ENCODE assay signal across 9 cellular contexts in the genomic region with DNA sequence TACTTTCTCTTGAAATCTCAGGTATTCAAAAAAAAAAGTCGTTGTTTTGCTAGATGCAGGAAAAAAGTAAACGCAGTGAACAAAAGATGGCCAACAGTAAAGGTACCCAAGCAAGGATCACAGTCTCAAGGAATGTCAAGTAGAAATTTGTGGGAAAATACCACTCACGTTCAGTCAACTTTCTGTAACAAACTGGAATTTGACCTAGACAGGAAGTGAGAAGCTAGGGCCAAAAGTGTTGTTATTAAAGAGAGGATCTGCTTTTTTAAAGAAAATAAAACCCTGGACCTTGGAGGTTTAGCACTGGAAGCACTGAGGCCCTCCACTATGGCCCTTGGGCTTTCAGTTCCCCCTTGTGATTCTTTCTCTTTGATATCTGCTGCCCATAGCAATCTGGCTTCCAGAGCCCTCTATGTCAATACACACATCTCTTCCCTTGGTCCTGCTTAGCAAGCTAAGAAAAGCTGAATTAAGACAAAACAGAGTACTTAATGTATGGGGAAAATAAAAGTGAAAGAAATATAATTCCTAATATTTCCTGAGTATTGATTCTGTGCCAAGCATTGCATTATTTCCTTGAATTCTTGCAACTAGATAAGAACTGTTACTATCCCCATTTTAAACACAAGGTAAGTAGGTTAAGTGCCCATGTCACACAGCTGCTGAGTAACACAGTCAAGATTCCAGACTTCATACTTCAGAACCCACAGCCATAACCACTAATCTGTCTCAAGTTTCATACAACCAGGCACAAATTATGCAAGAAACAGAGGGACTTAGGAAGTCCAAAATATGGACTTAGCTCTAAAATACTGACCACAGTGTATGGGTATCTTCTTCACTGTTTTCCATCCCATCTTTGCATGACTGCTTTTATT. TPM values are rescaled to one million over a fixed set of nuclear protein-coding genes. Genes with fewer than 3 reads are reported as not detected.
DNase-seq lines count a peak whose midpoint lies in the region; ATAC-seq and TF ChIP-seq lines count a peak whose summit lies in the region.
"Had no signal": no experiment of that assay in that cellular context is flagged by ENCODE, and none has a peak within 500 bp of the region (broad histone marks: within the 10 kb centered on the region; RNA-seq: fewer than 3 reads in every experiment).

No MANE protein-coding gene starts in this region.

- H3K9me3 ChIP-seq in IMR-90 (ENCODE audit: control insufficient read depth, insufficient read depth, low read length), result no peaks in the 10 kb centered on the region

- no peak for TF ChIP-seq POLR2A in IMR-90 (IDR thresholded peaks at IDR 0.05; ENCODE audit: low read depth, low read length)

- peak overlapping the region; percentile 69; the same call in 2 of the 3 replicates for H2BK15ac ChIP-seq in IMR-90 (ENCODE audit: low read depth, low read length)

- peak overlapping the region; percentile 89 for H3K4ac ChIP-seq in IMR-90 (ENCODE audit: low read depth, low read length)

- no peak overlapping the region for H2AK9ac ChIP-seq in IMR-90 (replicated peaks; ENCODE audit: low read depth, low read length, poor library complexity)

- peak overlapping the region; percentile 70 for H3K23ac ChIP-seq in IMR-90 (ENCODE audit: low read depth, low read length)

- H2AFZ ChIP-seq in IMR-90 (replicated peaks; ENCODE audit: low read length, poor library complexity), result no peak overlapping the region

- peak overlapping the region; percentile 97 for H4K5ac ChIP-seq in IMR-90 (ENCODE audit: low read depth, low read length)

- H2AK5ac ChIP-seq in IMR-90 (ENCODE audit: low read depth, low read length), result peak overlapping the region; percentile 10

- peak overlapping the region; percentile 97 for H3K27ac ChIP-seq in IMR-90 (ENCODE audit: insufficient read depth, low read length)

- WGBS in IMR-90 (ENCODE audit: extremely low coverage in 2 of 2, insufficient read length in 1 of 2), 2 experiments, result no CpG with 5 or more reads among the region's 3 CpGs

- no TSS peak for BruUV-seq in IMR-90 (replicated peaks; lab: Mats Ljungman, UMichigan)

- H3K9me1 ChIP-seq in IMR-90 (ENCODE audit: insufficient read depth, low read length), result no peaks in the 10 kb centered on the region; the same call in 1 of the 2 replicates

- intact Hi-C loops in IMR-90 (cut with micrococcal nuclease), result loop anchor here (1.0 to 5.0 kb wide), 4 partner anchors 98 to 297 kb away; no protein-coding TSS in a partner anchor

- H4K8ac ChIP-seq in IMR-90 (ENCODE audit: low read depth in 2 of 2, low read length in 2 of 2), result peak overlapping the region; percentile 71 to 92

- peak overlapping the region; percentile 78 for H4K91ac ChIP-seq in IMR-90 (ENCODE audit: insufficient read depth, low read depth, low read length)

- in situ Hi-C loops in IMR-90 (cut with MboI; ENCODE audit: low sequenced_read_pairs), result loop anchor here (5.0 kb wide), 2 partner anchors 103 to 252 kb away; no protein-coding TSS in a partner anchor

- H3K4me3 ChIP-seq in IMR-90 (ENCODE audit: insufficient read depth, low read depth, low read length), result no peak overlapping the region

- peak; percentile 84 for DNase-seq in AG09319 (ENCODE audit: extremely low read depth, low read depth)
- DNase-seq in IMR-90, result peak; percentile 97
- peak; percentile 87 for DNase-seq in astrocyte of the hippocampus (ENCODE audit: low read depth, low spot score)
- DNase-seq in myocyte (ENCODE audit: low read depth), result peak; percentile 89
- no peak for DNase-seq in NCI-H2081 treated with DMSO at 0.1 percent for 48 hours (lab: John Stamatoyannopoulos, UW)
- DNase-seq in NCI-H1105 (lab: John Stamatoyannopoulos, UW), result no peak
- DNase-seq: activated CD8-positive, alpha-beta memory T cell treated with anti-CD3 and anti-CD28 coated beads, Interleukin-2, amount 10 ng/mL, durations not matched to agents 7 days and 5 days had no signal

- CTCF ChIA-PET in IMR-90 (lab: Yijun Ruan, JAX), result no interaction called here

- H2BK20ac ChIP-seq in IMR-90 (ENCODE audit: low read depth, low read length), result peak overlapping the region; percentile 91

- no peak for TF ChIP-seq CTCF in AG09319 (IDR thresholded peaks at IDR 0.05; ENCODE audit: low read depth, low read length)
- no peak for TF ChIP-seq CTCF in IMR-90 (conservative IDR thresholded peaks at IDR 0.05; ENCODE audit: low read depth, low read length)

- peak overlapping the region; percentile 92 for H3K18ac ChIP-seq in IMR-90 (ENCODE audit: low read depth, low read length)

- H4K20me1 ChIP-seq in IMR-90 (ENCODE audit: insufficient read depth, low read length), result peaks cover 3% of the 10 kb centered on the region; the same call in 1 of the 2 replicates

- H3K36me3 ChIP-seq in IMR-90 (ENCODE audit: control insufficient read depth, insufficient read depth, low read length), result no peaks in the 10 kb centered on the region

- H2BK120ac ChIP-seq in IMR-90 (ENCODE audit: low read depth, low read length), result peak overlapping the region; percentile 97

- H3K14ac ChIP-seq in IMR-90 (replicated peaks; ENCODE audit: low read depth, low read length), result peak overlapping the region; percentile 73

- dilution Hi-C loops in IMR-90 (cut with HindIII; ENCODE audit: low sequenced_read_pairs, unreplicated experiment), result no loop called here

- no peaks in the 10 kb centered on the region for H3K27me3 ChIP-seq in IMR-90 (ENCODE audit: control insufficient read depth, insufficient read depth, low read length)

- peaks cover 17 to 21% of the 10 kb centered on the region in 2 experiments; a peak in 3 of 4 replicates for H3K79me1 ChIP-seq in IMR-90 (ENCODE audit: low read depth in 1 of 2, low read length in 2 of 2)

- peaks cover 14% of the 10 kb centered on the region for H3K4me1 ChIP-seq in IMR-90 (ENCODE audit: control insufficient read depth, insufficient read depth, low read length)

- H2BK5ac ChIP-seq in IMR-90 (ENCODE audit: low read depth, low read length, poor library complexity, severe bottlenecking), result peak overlapping the region; percentile 94

- POLR2A ChIA-PET in IMR-90 (lab: Charles Lee; ENCODE audit: unreplicated experiment), result interaction anchor here (0.9 to 2.1 kb wide), 2 partner anchors 38 to 100 kb away, joined by 6 to 12 read pairs; no protein-coding TSS in a partner anchor

- peak overlapping the region; percentile 74; the same call in 1 of the 2 replicates for H3K4me2 ChIP-seq in IMR-90 (ENCODE audit: low read depth, low read length)

- TF ChIP-seq RAD21 in IMR-90 (IDR thresholded peaks at IDR 0.05; ENCODE audit: low read length), result peak; percentile 24; the same call in 1 of the 2 replicates

- peak overlapping the region; percentile 77 for H3K56ac ChIP-seq in IMR-90 (ENCODE audit: extremely low read depth, insufficient read depth, low read length)

- H3K9ac ChIP-seq in IMR-90 (ENCODE audit: low read depth, low read length), result peak overlapping the region; percentile 53

- peak; percentile 8 for ATAC-seq in IMR-90 (ENCODE audit: low read depth)
- ATAC-seq in HG02763 (IDR thresholded peaks at IDR 0.05; ENCODE audit: unreplicated experiment), result no peak
- ATAC-seq in HG02623 (IDR thresholded peaks at IDR 0.05; ENCODE audit: unreplicated experiment), result no peak
- ATAC-seq: activated CD8-positive, alpha-beta memory T cell treated with anti-CD3 and anti-CD28 coated beads, Interleukin-2, amount 10 ng/mL, durations not matched to agents 7 days and 5 days had no signal

TF ChIP-seq in IMR-90, 13 proteins besides CTCF, POLR2A, EP300 and RAD21:
- peak; percentile 51 for TF ChIP-seq BHLHE40 (IDR thresholded peaks at IDR 0.05; ENCODE audit: low read depth, low read length)
- peak; percentile 69 for TF ChIP-seq RCOR1 (IDR thresholded peaks at IDR 0.05; ENCODE audit: insufficient replicate concordance, low read length)
- TF ChIP-seq, protein P1, sequence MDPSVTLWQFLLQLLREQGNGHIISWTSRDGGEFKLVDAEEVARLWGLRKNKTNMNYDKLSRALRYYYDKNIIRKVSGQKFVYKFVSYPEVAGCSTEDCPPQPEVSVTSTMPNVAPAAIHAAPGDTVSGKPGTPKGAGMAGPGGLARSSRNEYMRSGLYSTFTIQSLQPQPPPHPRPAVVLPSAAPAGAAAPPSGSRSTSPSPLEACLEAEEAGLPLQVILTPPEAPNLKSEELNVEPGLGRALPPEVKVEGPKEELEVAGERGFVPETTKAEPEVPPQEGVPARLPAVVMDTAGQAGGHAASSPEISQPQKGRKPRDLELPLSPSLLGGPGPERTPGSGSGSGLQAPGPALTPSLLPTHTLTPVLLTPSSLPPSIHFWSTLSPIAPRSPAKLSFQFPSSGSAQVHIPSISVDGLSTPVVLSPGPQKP (IDR thresholded peaks at IDR 0.05; ENCODE audit: borderline replicate concordance, low read depth, low read length), result no peak
- peak; percentile 61 for TF ChIP-seq FOS (IDR thresholded peaks at IDR 0.05; ENCODE audit: low read depth, low read length)
- TF ChIP-seq MXI1 (IDR thresholded peaks at IDR 0.05; ENCODE audit: borderline replicate concordance, low read depth, low read length), result no peak
- no peak for TF ChIP-seq USF2 (IDR thresholded peaks at IDR 0.05; ENCODE audit: low read depth, low read length)
- peak; percentile 5; the same call in 1 of the 2 replicates for TF ChIP-seq SMC3 (IDR thresholded peaks at IDR 0.05; ENCODE audit: low read depth, low read length)
- no peak for TF ChIP-seq NFE2L2 (IDR thresholded peaks at IDR 0.05; ENCODE audit: low read depth, low read length)
- TF ChIP-seq CEBPB (IDR thresholded peaks at IDR 0.05; ENCODE audit: low read depth, low read length), result peak; percentile 96
TF ChIP-seq in IMR-90: peak in this region for 5.

RNA-seq across cellular contexts. Expression of gene ZNF438, which starts 2.6 kb away (rescaled TPM):
- total RNA-seq in IMR-90 (2012; rRNA removed) (2.8 and 2.9 TPM in 2 replicates), myocyte (11.3 and 15.0 TPM in 2 replicates)
- polyA plus RNA-seq in IMR-90 (2012; rRNA removed), result 1.8 TPM in 2 replicates
- 0.75 and 0.88 TPM in 2 replicates for polyA plus RNA-seq in IMR-90 (2012; cell fraction: cytosol; rRNA removed)
- 1.1 and 4.6 TPM in 2 replicates for polyA plus RNA-seq in IMR-90 (2012; cell fraction: nucleus; rRNA removed; ENCODE audit: low replicate concordance)
- 5.0 TPM for polyA plus RNA-seq in myocyte (2012)

Comparison
In these comparisons a context has a peak if more than half of its experiments do, and no peak if none do; other contexts are left out.
1. DNase-seq: peak in AG09319 (single experiment), IMR-90 (single experiment), astrocyte of the hippocampus (single experiment) and myocyte (single experiment); none in NCI-H2081 treated with DMSO at 0.1 percent for 48 hours (single experiment) and NCI-H1105 (single experiment).